Comparison of ENCODE assay signal across 16 cellular contexts in genomic region chr9:114909657-114910056, GRCh38. TPM values are rescaled to one million over a fixed set of nuclear protein-coding genes. Genes with fewer than 3 reads are reported as not detected.
DNase-seq lines count a peak whose midpoint lies in the region; ATAC-seq, FAIRE-seq and TF ChIP-seq lines count a peak whose summit lies in the region.
"Had no signal": no experiment of that assay in that cellular context is flagged by ENCODE, and none has a peak within 500 bp of the region (broad histone marks: within the 10 kb centered on the region; RNA-seq: fewer than 3 reads in every experiment).

No MANE protein-coding gene starts in this region.

- TF ChIP-seq POLR2A in GM12891 (IDR thresholded peaks at IDR 0.05; ENCODE audit: low read depth, low read length) = no peak

- in situ Hi-C loops in GM13977 (cut with MboI; ENCODE audit: low pct_unique_long_range_greater_than_20kb, low sequenced_read_pairs, unreplicated experiment) = loop anchor here (10.0 kb wide), 2 partner anchors 165 to 225 kb away; partner anchors contain the start of gene TEX48

- H3K27ac Mint-ChIP-seq in activated B cell treated with CpG ODN at 0.5 μM for 24 hours (peak overlapping the region; percentile 37), mesothelial cell of epicardium (peak overlapping the region; percentile 87)

- POLR2A ChIA-PET in activated B cell treated with CpG ODN at 0.5 μM for 24 hours (lab: Charles Lee) = interaction anchor here (1.1 to 1.2 kb wide), 3 partner anchors 11 to 20 kb away, joined by 3 to 4 read pairs (median 4); partner anchors contain the start of gene TNFSF8

- H3K4me1 Mint-ChIP-seq in activated B cell treated with CpG ODN at 0.5 μM for 24 hours (peaks cover 46% of the 10 kb centered on the region), mesothelial cell of epicardium (peaks cover 71% of the 10 kb centered on the region)

- TF ChIP-seq CTCF in activated B cell treated with CpG ODN at 0.5 μM for 24 hours (IDR thresholded peaks at IDR 0.05) (no peak), mesothelial cell of epicardium (IDR thresholded peaks at IDR 0.05; ENCODE audit: unreplicated experiment) (no peak), GM13977 (IDR thresholded peaks at IDR 0.05; ENCODE audit: extremely low read depth, insufficient read depth, missing control alignments) (no peak)

- peak; percentile 77 for ATAC-seq in activated B cell treated with CpG ODN at 0.5 μM for 24 hours (ENCODE audit: low read depth)
- ATAC-seq: gastroesophageal sphincter had no signal

- H3K4me3 Mint-ChIP-seq in activated B cell treated with CpG ODN at 0.5 μM for 24 hours = peak overlapping the region; percentile 47
- H3K4me3 Mint-ChIP-seq in mesothelial cell of epicardium = no peak overlapping the region

- H3K9me3 Mint-ChIP-seq in activated B cell treated with CpG ODN at 0.5 μM for 24 hours (no peaks in the 10 kb centered on the region), mesothelial cell of epicardium (no peaks in the 10 kb centered on the region)

- DNase-seq in NCI-H510A treated with DMSO at 0.1 percent for 48 hours (lab: John Stamatoyannopoulos, UW) = peak; percentile 41
- DNase-seq in NCI-H510A (lab: John Stamatoyannopoulos, UW) = no peak
- no peak for DNase-seq in GM12891 (ENCODE audit: insufficient read length, low spot score)
- no peak for DNase-seq in activated B cell treated with CpG ODN at 0.5 μM for 24 hours
- no peak for DNase-seq in mesothelial cell of epicardium (ENCODE audit: low spot score in 2 of 2, unreplicated experiment in 2 of 2)
- DNase-seq in NCI-H345 treated with DMSO at 0.1 percent for 48 hours (lab: John Stamatoyannopoulos, UW; ENCODE audit: unreplicated experiment) = no peak
- no peak for DNase-seq in cerebellar nuclear complex (lab: John Stamatoyannopoulos, UW)
- no peak for DNase-seq in GM13977 (ENCODE audit: low spot score)
- DNase-seq: activated CD4-positive, CD25-positive, alpha-beta regulatory T cell; activated effector memory CD4-positive, alpha-beta T cell treated with anti-CD3 and anti-CD28 coated beads, Interleukin-2, amount 50 U/mL, for 16 hours; midbrain; NCI-H1436 had no signal

- intact Hi-C loops in activated B cell treated with CpG ODN at 0.5 μM for 24 hours (cut with micrococcal nuclease) = loop anchor here (2.0 to 5.0 kb wide), 4 partner anchors 17 to 613 kb away; no protein-coding TSS in a partner anchor

- H3K36me3 Mint-ChIP-seq in activated B cell treated with CpG ODN at 0.5 μM for 24 hours (ENCODE audit: low read depth) (no peaks in the 10 kb centered on the region), mesothelial cell of epicardium (no peaks in the 10 kb centered on the region)

- no peak for FAIRE-seq in GM12891 (lab: Jason Lieb, UNC)

- H3K27me3 Mint-ChIP-seq in activated B cell treated with CpG ODN at 0.5 μM for 24 hours (no peaks in the 10 kb centered on the region), mesothelial cell of epicardium (ENCODE audit: low read depth) (no peaks in the 10 kb centered on the region)

- CTCF ChIA-PET in activated B cell treated with CpG ODN at 0.5 μM for 24 hours (lab: Charles Lee) = interaction anchor here (0.8 to 3.3 kb wide), 10 partner anchors 11 to 504 kb away, joined by 3 to 14 read pairs (median 4); no protein-coding TSS in a partner anchor

TF ChIP-seq in GM12891, 5 proteins besides CTCF, POLR2A, EP300 and RAD21:
- TF ChIP-seq PAX5 (IDR thresholded peaks at IDR 0.05; ENCODE audit: insufficient read depth, low read length, severe bottlenecking) (no peak), POLR2AphosphoS5 (IDR thresholded peaks at IDR 0.05; ENCODE audit: low read depth, low read length) (no peak), SPI1 (IDR thresholded peaks at IDR 0.05; ENCODE audit: low read depth, low read length) (peak; percentile 51), POU2F2 (IDR thresholded peaks at IDR 0.05; ENCODE audit: low read depth, low read length) (no peak)
TF ChIP-seq in GM12891: peak in this region for 1.

RNA-seq across cellular contexts. Expression of gene TNFSF8, which starts 20.7 kb away (rescaled TPM):
- polyA plus RNA-seq in GM12891 (2012; ENCODE audit: low read depth, missing spikeins) = 0.47 TPM
- 0.69 and 1.0 TPM in 2 replicates for total RNA-seq in activated B cell treated with CpG ODN at 0.5 μM for 24 hours
- total RNA-seq in mesothelial cell of epicardium = not detected in 3 replicates
- total RNA-seq: H4, osteocyte, SJSA1 had no signal
